24 cellular contexts compared by ENCODE assay signal in the genomic region with DNA sequence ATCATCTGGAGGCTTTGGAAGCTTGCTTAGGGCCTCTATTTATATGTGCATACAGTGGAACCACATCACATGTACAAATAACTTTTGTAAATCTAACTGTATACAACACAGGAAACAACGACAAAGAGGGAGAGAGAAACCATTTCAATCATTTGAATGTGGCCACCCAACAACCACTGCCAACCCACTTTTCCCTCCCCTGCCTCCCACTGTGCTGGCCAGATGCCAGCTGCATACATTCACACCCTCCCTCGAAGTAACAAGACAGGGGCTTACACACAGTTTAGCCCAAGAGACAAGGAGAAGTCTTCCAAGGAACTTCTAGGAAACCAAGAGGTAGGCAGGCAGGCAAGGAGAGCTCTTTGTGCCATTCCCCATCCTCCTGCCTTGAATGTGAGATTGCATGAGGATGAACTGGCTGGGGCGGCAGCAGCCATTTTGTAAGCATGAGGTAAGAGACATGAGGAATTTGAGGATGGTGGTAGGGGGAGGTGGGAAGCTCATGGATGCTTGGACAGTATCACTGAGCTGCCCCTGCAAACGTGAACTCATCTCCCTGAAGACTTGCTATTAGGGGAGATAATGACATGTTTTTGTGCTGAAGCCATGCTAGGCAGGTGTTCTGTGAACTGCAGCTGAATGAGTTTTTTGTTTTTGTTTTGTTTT. TPM values are rescaled to one million over a fixed set of nuclear protein-coding genes. Genes with fewer than 3 reads are reported as not detected.
DNase-seq lines count a peak whose midpoint lies in the region; ATAC-seq, FAIRE-seq and TF ChIP-seq lines count a peak whose summit lies in the region.
"Had no signal": no experiment of that assay in that cellular context is flagged by ENCODE, and none has a peak within 500 bp of the region (broad histone marks: within the 10 kb centered on the region; RNA-seq: fewer than 3 reads in every experiment).

No MANE protein-coding gene starts in this region.

- no peak overlapping the region for H2BK12ac ChIP-seq in mesenchymal stem cell (ENCODE audit: low read length in 2 of 2)

- no peak overlapping the region for H2AK5ac ChIP-seq in mesenchymal stem cell (ENCODE audit: low read length, severe bottlenecking)

- BruUV-seq in K562 (replicated peaks; lab: Mats Ljungman, UMichigan), result no TSS peak
- no TSS peak for BruUV-seq in PC-3 (replicated peaks; lab: Mats Ljungman, UMichigan)

- TF ChIP-seq CTCF in K562 (IDR thresholded peaks at IDR 0.05 in 2 of 3, conservative IDR thresholded peaks at IDR 0.05 in 1 of 3; ENCODE audit: insufficient read depth in 2 of 3, low read depth in 1 of 3, low read length in 3 of 3) (no peak), PC-3 (conservative IDR thresholded peaks at IDR 0.05; ENCODE audit: low read depth, low read length) (no peak)

- no peak overlapping the region for H3K23ac ChIP-seq in mesenchymal stem cell (ENCODE audit: low read length in 2 of 2)

- H3K9me2 ChIP-seq in PC-3 (replicated peaks; ENCODE audit: low read length), result no peaks in the 10 kb centered on the region

- H3K4me3 ChIP-seq in K562, result no peak overlapping the region
- no peak overlapping the region for H3K4me3 ChIP-seq in mesenchymal stem cell (ENCODE audit: insufficient read depth in 1 of 2, low read depth in 1 of 2, low read length in 2 of 2)
- no peak overlapping the region for H3K4me3 ChIP-seq in PC-3 (ENCODE audit: low read length)
- H3K4me3 ChIP-seq: PC-9, SK-N-MC had no signal

- H3K4ac ChIP-seq in mesenchymal stem cell (ENCODE audit: low read depth in 1 of 2, low read length in 2 of 2), result no peak overlapping the region

- ATAC-seq in K562, result no peak
- ATAC-seq in PC-3, result no peak
- ATAC-seq: CD8-positive, alpha-beta T cell had no signal

- intact Hi-C loops in K562 (cut with micrococcal nuclease) (no loop called here), PC-3 (cut with micrococcal nuclease) (no loop called here)

- H2AFZ ChIP-seq in K562 (ENCODE audit: low read depth, low read length) (no peak overlapping the region), mesenchymal stem cell (ENCODE audit: low read depth, low read length) (no peak overlapping the region), PC-3 (ENCODE audit: low read length) (no peak overlapping the region)
- H2AFZ ChIP-seq: PC-9 had no signal

- no peak overlapping the region for H2BK5ac ChIP-seq in mesenchymal stem cell (ENCODE audit: low read depth, low read length, poor library complexity, severe bottlenecking)

- H4K91ac ChIP-seq in mesenchymal stem cell (ENCODE audit: low read length), result no peak overlapping the region

- H3K27ac Mint-ChIP-seq in activated naive CD4-positive, alpha-beta T cell treated with anti-CD3 and anti-CD28 coated beads, Interleukin-2, amount 50 U/mL, for 24 hours, result no peak overlapping the region
- H3K27ac Mint-ChIP-seq: CD8-positive, alpha-beta T cell had no signal

- TF ChIP-seq EP300 in K562 (IDR thresholded peaks at IDR 0.05; ENCODE audit: low read length), result no peak

- H2BK15ac ChIP-seq in mesenchymal stem cell (ENCODE audit: low read depth, poor library complexity, severe bottlenecking), result no peak overlapping the region

- WGBS in K562 (ENCODE audit: insufficient coverage, low coverage, missing lambda C conversion rate), result 4% methylated on average over 4 of the region's 4 CpGs
- 77% methylated on average over 4 of the region's 4 CpGs for WGBS in mesenchymal stem cell

- peaks cover 9% of the 10 kb centered on the region for H3K27me3 Mint-ChIP-seq in activated naive CD4-positive, alpha-beta T cell treated with anti-CD3 and anti-CD28 coated beads, Interleukin-2, amount 50 U/mL, for 24 hours

- DNase-seq in activated naive CD4-positive, alpha-beta T cell treated with Interleukin-2 at 50 U/mL for 16 hours, result no peak
- DNase-seq in NAMALWA (ENCODE audit: low spot score), result peak; percentile 57
- no peak for DNase-seq in K562 (ENCODE audit: extremely low read depth in 1 of 4, low spot score in 3 of 4)
- DNase-seq in mesenchymal stem cell, result no peak
- DNase-seq in PC-3, result no peak
- no peak for DNase-seq in activated CD4-positive, alpha-beta T cell treated with anti-CD3 and anti-CD28 coated beads for 4 hours
- no peak for DNase-seq in activated CD4-positive, alpha-beta T cell treated with anti-CD3 and anti-CD28 coated beads, Interleukin-2, amount 50 U/mL, for 4 hours
- DNase-seq: BE2C; CD8-positive, alpha-beta T cell; DMS79 treated with DMSO at 0.1 percent for 48 hours; GF-D8; GOT3; MV-4-11; NCI-H1417 treated with DMSO at 0.1 percent for 48 hours; NCI-H1930; NCI-H2171; NCI-H446 treated with DMSO at 0.1 percent for 48 hours; NCI-H748 treated with DMSO at 0.1 percent for 48 hours; PC-9; T-helper 1 cell had no signal

- no peak overlapping the region for H4K8ac ChIP-seq in mesenchymal stem cell (ENCODE audit: low read length)

- no peaks in the 10 kb centered on the region for H3K79me2 ChIP-seq in K562 (ENCODE audit: control insufficient read depth, insufficient read depth, low read length)
- H3K79me2 ChIP-seq in PC-3 (ENCODE audit: low read length), result no peaks in the 10 kb centered on the region

- no peak overlapping the region for H3K14ac ChIP-seq in mesenchymal stem cell (ENCODE audit: low read length in 2 of 2)

- H3F3A ChIP-seq in PC-3 (ENCODE audit: low read length, unreplicated experiment), result no peaks in the 10 kb centered on the region

- H3K18ac ChIP-seq in mesenchymal stem cell (ENCODE audit: low read depth in 1 of 2, low read length in 2 of 2), result no peak overlapping the region

- H3K4me1 ChIP-seq in K562 (replicated peaks in 1 of 2; ENCODE audit: control insufficient read depth in 2 of 2, insufficient read depth in 2 of 2, low read length in 2 of 2), result peaks cover 7 to 12% of the 10 kb centered on the region in 2 experiments; a peak in 2 of 5 replicates
- H3K4me1 ChIP-seq in mesenchymal stem cell (ENCODE audit: control insufficient read depth, insufficient read depth, low read depth, low read length), result peaks cover 10% of the 10 kb centered on the region
- H3K4me1 ChIP-seq in PC-3 (ENCODE audit: insufficient read depth, low read length), result peaks cover 12% of the 10 kb centered on the region; the same call in 1 of the 2 replicates

- H4K20me1 ChIP-seq in K562 (replicated peaks; ENCODE audit: control insufficient read depth, insufficient read depth, low read length), result no peaks in the 10 kb centered on the region
- H4K20me1 ChIP-seq in PC-3 (ENCODE audit: low read length), result no peaks in the 10 kb centered on the region

- no peak overlapping the region for H3K27ac ChIP-seq in K562 (ENCODE audit: extremely low read depth, low read depth, low read length)
- H3K27ac ChIP-seq in mesenchymal stem cell (ENCODE audit: low read length, poor library complexity, severe bottlenecking), result no peak overlapping the region
- no peak overlapping the region for H3K27ac ChIP-seq in PC-3 (ENCODE audit: low read length)
- H3K27ac ChIP-seq: 22Rv1, PC-9, SK-N-MC had no signal

- peak overlapping the region; percentile 7 for H3K4me3 Mint-ChIP-seq in activated naive CD4-positive, alpha-beta T cell treated with anti-CD3 and anti-CD28 coated beads, Interleukin-2, amount 50 U/mL, for 24 hours
- H3K4me3 Mint-ChIP-seq: CD8-positive, alpha-beta T cell had no signal

- H2BK120ac ChIP-seq in mesenchymal stem cell (ENCODE audit: low read depth, low read length), result no peak overlapping the region

- peaks cover 9% of the 10 kb centered on the region for H3K4me1 Mint-ChIP-seq in activated naive CD4-positive, alpha-beta T cell treated with anti-CD3 and anti-CD28 coated beads, Interleukin-2, amount 50 U/mL, for 24 hours

- no peaks in the 10 kb centered on the region for H3K79me1 ChIP-seq in mesenchymal stem cell (replicated peaks; ENCODE audit: low read length, poor library complexity, severe bottlenecking)

- CTCF ChIA-PET in K562 (lab: Yijun Ruan, JAX; ENCODE audit: low intra/inter-chr PET ratio), result no interaction called here
- CTCF ChIA-PET in PC-3 (lab: Charles Lee), result no interaction called here

- H3K4me2 ChIP-seq in K562 (ENCODE audit: insufficient read depth, low read length) (no peak overlapping the region), mesenchymal stem cell (ENCODE audit: low read length, poor library complexity, severe bottlenecking) (no peak overlapping the region), PC-3 (ENCODE audit: low read length) (no peak overlapping the region)
- H3K4me2 ChIP-seq: PC-9 had no signal

- peaks cover 5% of the 10 kb centered on the region for H3K9me3 Mint-ChIP-seq in activated naive CD4-positive, alpha-beta T cell treated with anti-CD3 and anti-CD28 coated beads, Interleukin-2, amount 50 U/mL, for 24 hours
- H3K9me3 Mint-ChIP-seq: CD8-positive, alpha-beta T cell had no signal

- POLR2A ChIA-PET in K562 (lab: Yijun Ruan, JAX), result interaction anchor here (0.6 to 1.2 kb wide), 4 partner anchors 10 to 40 kb away, joined by 3 to 4 read pairs (median 4); no protein-coding TSS in a partner anchor
- POLR2A ChIA-PET in PC-3 (lab: Charles Lee; ENCODE audit: unreplicated experiment), result no interaction called here

- H3K9ac ChIP-seq in K562 (ENCODE audit: insufficient read depth in 1 of 2, low read depth in 2 of 2, low read length in 2 of 2) (no peak overlapping the region), mesenchymal stem cell (ENCODE audit: low read length) (no peak overlapping the region), PC-3 (ENCODE audit: low read length) (no peak overlapping the region)

- H3K9me3 ChIP-seq in K562 (replicated peaks; ENCODE audit: control insufficient read depth, insufficient read depth, low read depth, low read length), result no peaks in the 10 kb centered on the region
- H3K9me3 ChIP-seq in mesenchymal stem cell (ENCODE audit: control insufficient read depth, low read length), result peaks cover 4% of the 10 kb centered on the region
- H3K9me3 ChIP-seq in PC-3 (ENCODE audit: low read length), result no peaks in the 10 kb centered on the region

- H3K36me3 Mint-ChIP-seq in activated naive CD4-positive, alpha-beta T cell treated with anti-CD3 and anti-CD28 coated beads, Interleukin-2, amount 50 U/mL, for 24 hours, result no peaks in the 10 kb centered on the region
- H3K36me3 Mint-ChIP-seq: CD8-positive, alpha-beta T cell had no signal

- no peak for TF ChIP-seq RAD21 in K562 (CRISPR knock-in tag; conservative IDR thresholded peaks at IDR 0.05 in 1 of 2, IDR thresholded peaks at IDR 0.05 in 1 of 2)

- H3K27me3 ChIP-seq in K562 (ENCODE audit: control insufficient read depth in 2 of 2, insufficient read depth in 2 of 2, low read length in 2 of 2) (peaks cover 0 to 9% of the 10 kb centered on the region in 2 experiments; a peak in 1 of 5 replicates), mesenchymal stem cell (ENCODE audit: control insufficient read depth in 1 of 2, insufficient read depth in 1 of 2, low read length in 2 of 2) (peaks cover 23 to 51% of the 10 kb centered on the region in 2 experiments), PC-3 (ENCODE audit: low read length) (peaks cover 4% of the 10 kb centered on the region; the same call in 1 of the 2 replicates)
- H3K27me3 ChIP-seq: BE2C had no signal

- H3K9me1 ChIP-seq in K562 (ENCODE audit: control insufficient read depth, insufficient read depth, low read length), result peaks cover 2% of the 10 kb centered on the region

- no peaks in the 10 kb centered on the region for H3K36me3 ChIP-seq in K562 (ENCODE audit: control insufficient read depth, insufficient read depth, low read length)
- H3K36me3 ChIP-seq in mesenchymal stem cell (ENCODE audit: control insufficient read depth in 1 of 2, insufficient read depth in 2 of 2, low read depth in 1 of 2, low read length in 2 of 2), result no peaks in the 10 kb centered on the region
- no peaks in the 10 kb centered on the region for H3K36me3 ChIP-seq in PC-3 (ENCODE audit: low read depth, low read length)
- H3K36me3 ChIP-seq: BE2C had no signal

- in situ Hi-C loops in K562 (cut with MboI), result no loop called here

- TF ChIP-seq POLR2A in K562 (conservative IDR thresholded peaks at IDR 0.05), result no peak

- FAIRE-seq in K562 (lab: Jason Lieb, UNC), result no peak
- FAIRE-seq: GM12892 had no signal

RNA-seq across cellular contexts. Expression of gene BMP7, which starts 18.2 kb away (rescaled TPM):
- not detected in 2 replicates for total RNA-seq in K562 (2011; cell fraction: chromatin; rRNA removed; ENCODE audit: low replicate concordance)
- total RNA-seq in K562 (2011; cell fraction: nucleolus; rRNA removed), result not detected in 2 replicates
- not detected in 2 replicates for total RNA-seq in K562 (2011; cell fraction: nucleoplasm; rRNA removed)
- total RNA-seq in K562 (2014; rRNA removed), result not detected in 2 replicates
- total RNA-seq in K562 (2014; rRNA removed; fragmentation: Illumina TruSeq; extraction: Trizol), result not detected in 2 replicates
- not detected in 2 replicates for total RNA-seq in K562 (2015; rRNA removed; fragmentation: Illumina TruSeq; extraction: Trizol)
- total RNA-seq in K562 (2021), result 0.13 and 0.18 TPM in 2 replicates
- not detected in 2 replicates for polyA plus RNA-seq in K562 (2011; rRNA removed)
- polyA plus RNA-seq in K562 (2011; cell fraction: cytosol; rRNA removed), result not detected in 2 replicates
- not detected in 2 replicates for polyA plus RNA-seq in K562 (2011; cell fraction: nucleus; rRNA removed)
- polyA plus RNA-seq in K562 (2012), result 0.07 and 0.15 TPM in 2 replicates
- polyA plus RNA-seq in K562 (2014; fragmentation: Illumina TruSeq; extraction: Trizol), result not detected in 2 replicates
- not detected for polyA plus RNA-seq in K562 (2014; fragmentation: Nextera tagmentation; extraction: Ambion mirVana)
- polyA plus RNA-seq in K562 (2014; rRNA removed), result not detected in 2 replicates
- polyA minus RNA-seq in K562 (2011; rRNA and poly(A)+ RNA removed), result not detected in 2 replicates
- not detected in 2 replicates for polyA minus RNA-seq in K562 (2011; cell fraction: cytosol; rRNA and poly(A)+ RNA removed)
- not detected in 2 replicates for polyA minus RNA-seq in K562 (2011; cell fraction: nucleus; rRNA and poly(A)+ RNA removed)
- 0.46 TPM for polyA plus RNA-seq in mesenchymal stem cell (2013, experiment 1 of 2)
- 0.37 TPM for polyA plus RNA-seq in mesenchymal stem cell (2013, experiment 2 of 2)
- total RNA-seq in PC-3 (2014; rRNA removed), result not detected in 2 replicates
- total RNA-seq: CD8-positive, alpha-beta T cell had no signal
